In the genomic region with DNA sequence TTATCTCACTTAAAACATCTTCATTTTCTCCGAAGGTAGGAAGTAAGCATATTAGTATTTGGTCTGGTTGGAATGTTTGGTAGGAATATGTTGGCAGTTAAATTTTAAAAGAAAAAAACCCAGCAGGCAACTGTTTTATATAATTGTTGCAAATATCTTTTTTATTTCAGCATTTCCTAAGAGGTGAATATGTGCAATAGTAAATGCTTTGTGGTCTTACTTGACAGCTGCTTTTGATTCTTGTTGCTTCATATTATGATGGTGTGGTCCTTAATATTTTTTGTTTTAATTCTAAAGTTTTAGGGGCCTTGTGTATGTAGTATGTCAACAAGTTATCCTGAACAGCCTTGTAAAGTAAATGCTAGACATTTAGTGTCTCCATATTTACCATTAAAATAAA, we compare ENCODE assay signal across 12 cellular contexts. TPM values are rescaled to one million over a fixed set of nuclear protein-coding genes. Genes with fewer than 3 reads are reported as not detected.
DNase-seq lines count a peak whose midpoint lies in the region; ATAC-seq and TF ChIP-seq lines count a peak whose summit lies in the region.
"Had no signal": no experiment of that assay in that cellular context is flagged by ENCODE, and none has a peak within 500 bp of the region (broad histone marks: within the 10 kb centered on the region; RNA-seq: fewer than 3 reads in every experiment).

No MANE protein-coding gene starts in this region.

- peak overlapping the region; percentile 64 for H3K27ac Mint-ChIP-seq in CD8-positive, alpha-beta T cell
- H3K27ac Mint-ChIP-seq in activated naive CD8-positive, alpha-beta T cell = peak overlapping the region; percentile 94
- peak overlapping the region in 5 of 6 donors; percentile 8 to 86 (median 77) for H3K27ac Mint-ChIP-seq in naive B cell

- ATAC-seq in CD8-positive, alpha-beta T cell = no peak
- no peak for ATAC-seq in naive B cell (ENCODE audit: low read depth in 2 of 2)
- ATAC-seq in left colon = no peak
- ATAC-seq in HG03175 (IDR thresholded peaks at IDR 0.05; ENCODE audit: unreplicated experiment) = no peak
- ATAC-seq: gastrocnemius medialis, psoas muscle had no signal

- peaks cover 38% of the 10 kb centered on the region for H3K4me1 ChIP-seq in ACC112 (ENCODE audit: control insufficient read depth, insufficient read depth, low read length, unreplicated experiment)
- H3K4me1 ChIP-seq in CD8-positive, alpha-beta T cell (ENCODE audit: insufficient read depth, low read length) = peaks cover 50% of the 10 kb centered on the region

- peaks cover 29% of the 10 kb centered on the region for H3K36me3 Mint-ChIP-seq in CD8-positive, alpha-beta T cell
- H3K36me3 Mint-ChIP-seq in activated naive CD8-positive, alpha-beta T cell = peaks cover 6% of the 10 kb centered on the region
- H3K36me3 Mint-ChIP-seq in naive B cell = no peaks in the 10 kb centered on the region

- no peaks in the 10 kb centered on the region for H3K27me3 ChIP-seq in ACC112 (ENCODE audit: insufficient read depth, low read length)
- H3K27me3 ChIP-seq in CD8-positive, alpha-beta T cell (ENCODE audit: insufficient read depth, low read length) = no peaks in the 10 kb centered on the region
- H3K27me3 ChIP-seq: gastrocnemius medialis, uterus had no signal

- POLR2A ChIA-PET in CD8-positive, alpha-beta T cell (lab: Charles Lee) = interaction anchor here (0.9 to 1.4 kb wide), 2 partner anchors 11 to 22 kb away, joined by 4 to 6 read pairs; no protein-coding TSS in a partner anchor

- peak overlapping the region; percentile 72 for H3K4me3 ChIP-seq in ACC112 (ENCODE audit: low read depth, low read length)
- H3K4me3 ChIP-seq in CD8-positive, alpha-beta T cell (ENCODE audit: low read depth, low read length) = no peak overlapping the region
- H3K4me3 ChIP-seq: gastrocnemius medialis, uterus had no signal

- intact Hi-C loops in CD8-positive, alpha-beta T cell (cut with DNase I, micrococcal nuclease) = no loop called here
- intact Hi-C loops in left colon (cut with DNase I, micrococcal nuclease) = no loop called here

- TF ChIP-seq CTCF in CD8-positive, alpha-beta T cell (IDR thresholded peaks at IDR 0.05) = no peak

- CTCF ChIA-PET in CD8-positive, alpha-beta T cell (lab: Charles Lee) = interaction anchor here (1.2 kb wide), 1 partner anchor 19 kb away, joined by 3 read pairs; no protein-coding TSS in a partner anchor

- peaks cover 4% of the 10 kb centered on the region; the same call in 1 of the 2 replicates for H3K36me3 ChIP-seq in ACC112 (ENCODE audit: insufficient read depth, low read length)
- H3K36me3 ChIP-seq in CD8-positive, alpha-beta T cell (ENCODE audit: insufficient read depth, low read length) = peaks cover 23% of the 10 kb centered on the region
- H3K36me3 ChIP-seq: uterus had no signal

- no peaks in the 10 kb centered on the region for H3K9me3 ChIP-seq in CD8-positive, alpha-beta T cell (ENCODE audit: low read length)
- H3K9me3 ChIP-seq: gastrocnemius medialis, psoas muscle, uterus had no signal

- DNase-seq in CD8-positive, alpha-beta T cell = no peak
- no peak for DNase-seq in naive B cell
- DNase-seq in hypothalamus (lab: John Stamatoyannopoulos, UW) = no peak
- DNase-seq in left colon = no peak
- no peak for DNase-seq in NCI-H1930 (lab: John Stamatoyannopoulos, UW)
- DNase-seq: gastrocnemius medialis, NCI-H2029, psoas muscle, uterus had no signal

- H2AFZ ChIP-seq in ACC112 (ENCODE audit: low read length, unreplicated experiment) = no peak overlapping the region

- no peaks in the 10 kb centered on the region for H3K27me3 Mint-ChIP-seq in CD8-positive, alpha-beta T cell (ENCODE audit: low read depth)
- no peaks in the 10 kb centered on the region for H3K27me3 Mint-ChIP-seq in activated naive CD8-positive, alpha-beta T cell
- H3K27me3 Mint-ChIP-seq in naive B cell = no peaks in the 10 kb centered on the region

- H3K4me1 Mint-ChIP-seq in CD8-positive, alpha-beta T cell (ENCODE audit: low read depth) = peaks cover 54% of the 10 kb centered on the region
- peaks cover 56% of the 10 kb centered on the region for H3K4me1 Mint-ChIP-seq in activated naive CD8-positive, alpha-beta T cell (ENCODE audit: low read depth)
- peaks cover 25 to 50% (median 28%) of the 10 kb centered on the region in 3 donors for H3K4me1 Mint-ChIP-seq in naive B cell

- H3K4me3 Mint-ChIP-seq in CD8-positive, alpha-beta T cell = peak overlapping the region; percentile 20
- H3K4me3 Mint-ChIP-seq in activated naive CD8-positive, alpha-beta T cell = peak overlapping the region; percentile 79
- H3K4me3 Mint-ChIP-seq in naive B cell = peak overlapping the region in 2 of 8 donors; percentile 45 to 65

- H3K79me2 ChIP-seq in ACC112 (ENCODE audit: control insufficient read depth, insufficient read depth, low read length, unreplicated experiment) = peaks cover 51% of the 10 kb centered on the region

- no peaks in the 10 kb centered on the region for H3K9me3 Mint-ChIP-seq in CD8-positive, alpha-beta T cell
- no peaks in the 10 kb centered on the region for H3K9me3 Mint-ChIP-seq in activated naive CD8-positive, alpha-beta T cell (ENCODE audit: low read depth)
- no peaks in the 10 kb centered on the region for H3K9me3 Mint-ChIP-seq in naive B cell

- H3K27ac ChIP-seq in ACC112 (ENCODE audit: low read depth, low read length) = 0 out of 2 replicates have a peak overlapping the region, but pooled peaks have one; percentile 92
- no peak overlapping the region for H3K27ac ChIP-seq in CD8-positive, alpha-beta T cell (ENCODE audit: low read depth, low read length)

RNA-seq across cellular contexts. Expression of gene TRAFD1, which starts 6.3 kb away (rescaled TPM):
- 10 to 100 TPM; 21.1 to 25.4 TPM for total RNA-seq in CD8-positive, alpha-beta T cell
- polyA plus RNA-seq in naive B cell (ENCODE audit: low read depth in 6 of 6) = 10 to 100 TPM; 55.6 to 83.2 (median 80.2) TPM
- 10 to 100 TPM; 25.3 to 32.8 TPM for total RNA-seq in left colon

RNA-seq across cellular contexts. Expression of gene NAA25, which starts 23.1 kb away (rescaled TPM):
- 10 to 100 TPM; 35.1 to 35.3 TPM for total RNA-seq in CD8-positive, alpha-beta T cell
- polyA plus RNA-seq in naive B cell (ENCODE audit: low read depth in 6 of 6) = 10 to 100 TPM in 3 of 6 donors, 1 to 10 TPM in 3; 8.8 to 16.8 (median 10.2) TPM
- 10 to 100 TPM; 12.4 to 20.4 TPM for total RNA-seq in left colon
